Comparison of ENCODE assay signal across 19 cellular contexts in the genomic region with DNA sequence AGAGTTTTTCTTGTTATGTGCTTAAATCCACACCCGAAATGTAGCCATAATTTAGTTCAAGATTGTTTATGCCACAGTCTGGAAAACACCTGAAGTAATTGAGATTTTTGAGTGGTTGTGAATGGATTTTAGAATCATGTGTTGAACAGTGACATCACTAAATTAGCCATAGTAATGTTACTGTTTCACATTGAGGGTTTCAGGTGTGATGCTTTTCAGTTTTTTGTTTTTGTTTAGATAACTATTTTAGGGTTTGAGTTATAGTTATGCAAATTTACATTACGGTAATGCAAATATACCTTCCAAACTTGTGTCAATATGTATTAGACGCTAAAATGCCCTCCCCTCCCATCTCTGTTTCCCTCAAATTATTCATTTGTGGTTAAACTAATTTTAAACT. TPM values are rescaled to one million over a fixed set of nuclear protein-coding genes. Genes with fewer than 3 reads are reported as not detected.
DNase-seq lines count a peak whose midpoint lies in the region; ATAC-seq and TF ChIP-seq lines count a peak whose summit lies in the region.
"Had no signal": no experiment of that assay in that cellular context is flagged by ENCODE, and none has a peak within 500 bp of the region (broad histone marks: within the 10 kb centered on the region; RNA-seq: fewer than 3 reads in every experiment).

No MANE protein-coding gene starts in this region.

- H3K4me3 Mint-ChIP-seq in activated naive CD8-positive, alpha-beta T cell treated with anti-CD3 and anti-CD28 coated beads, Interleukin-2, amount 10 ng/mL, durations not matched to agents 7 days and 5 days: peak overlapping the region; percentile 9
- H3K4me3 Mint-ChIP-seq: activated T-cell treated with anti-CD3 and anti-CD28 coated beads, Interleukin-2, amount 50 U/mL, for 24 hours; central memory CD8-positive, alpha-beta T cell; type B pancreatic cell had no signal

- no peaks in the 10 kb centered on the region for H3K27me3 Mint-ChIP-seq in activated naive CD8-positive, alpha-beta T cell treated with anti-CD3 and anti-CD28 coated beads, Interleukin-2, amount 10 ng/mL, durations not matched to agents 7 days and 5 days
- H3K27me3 Mint-ChIP-seq: activated T-cell treated with anti-CD3 and anti-CD28 coated beads, Interleukin-2, amount 50 U/mL, for 24 hours; central memory CD8-positive, alpha-beta T cell; stimulated activated naive CD8-positive, alpha-beta T cell treated with anti-CD3 and anti-CD28 coated beads, Interleukin-15, Interleukin-2, amounts not matched to agents 100 ng/mL and 50 ng/mL, for 24 hours; type B pancreatic cell had no signal

- no peak overlapping the region for H3K27ac Mint-ChIP-seq in activated naive CD8-positive, alpha-beta T cell treated with anti-CD3 and anti-CD28 coated beads, Interleukin-2, amount 10 ng/mL, durations not matched to agents 7 days and 5 days
- H3K27ac Mint-ChIP-seq: activated T-cell treated with anti-CD3 and anti-CD28 coated beads, Interleukin-2, amount 50 U/mL, for 24 hours; stimulated activated naive CD8-positive, alpha-beta T cell treated with anti-CD3 and anti-CD28 coated beads, Interleukin-15, Interleukin-2, amounts not matched to agents 100 ng/mL and 50 ng/mL, for 24 hours; type B pancreatic cell had no signal

- peaks cover 33% of the 10 kb centered on the region for H3K4me1 Mint-ChIP-seq in activated naive CD8-positive, alpha-beta T cell treated with anti-CD3 and anti-CD28 coated beads, Interleukin-2, amount 10 ng/mL, durations not matched to agents 7 days and 5 days

- H3K27ac ChIP-seq in left ventricle myocardium inferior (replicated peaks) (peak overlapping the region; percentile 28), subcutaneous abdominal adipose tissue (ENCODE audit: low read depth, low read length) (peak overlapping the region; percentile 38)
- H3K27ac ChIP-seq: A549 had no signal

- H3K27me3 ChIP-seq in left ventricle myocardium inferior (ENCODE audit: low read depth) (no peaks in the 10 kb centered on the region), subcutaneous abdominal adipose tissue (ENCODE audit: control insufficient read depth in 5 of 5, insufficient read depth in 4 of 5, low read length in 5 of 5) (no peaks in the 10 kb centered on the region)

- H3K9me3 Mint-ChIP-seq in activated naive CD8-positive, alpha-beta T cell treated with anti-CD3 and anti-CD28 coated beads, Interleukin-2, amount 10 ng/mL, durations not matched to agents 7 days and 5 days: no peaks in the 10 kb centered on the region
- H3K9me3 Mint-ChIP-seq: activated T-cell treated with anti-CD3 and anti-CD28 coated beads, Interleukin-2, amount 50 U/mL, for 24 hours; central memory CD8-positive, alpha-beta T cell; stimulated activated naive CD8-positive, alpha-beta T cell treated with anti-CD3 and anti-CD28 coated beads, Interleukin-15, Interleukin-2, amounts not matched to agents 100 ng/mL and 50 ng/mL, for 24 hours had no signal

- H3K36me3 ChIP-seq in left ventricle myocardium inferior (no peaks in the 10 kb centered on the region), subcutaneous abdominal adipose tissue (ENCODE audit: control insufficient read depth in 5 of 5, insufficient read depth in 5 of 5, low read length in 5 of 5) (no peaks in the 10 kb centered on the region)

- POLR2A ChIA-PET in activated naive CD8-positive, alpha-beta T cell treated with anti-CD3 and anti-CD28 coated beads, Interleukin-2, amount 10 ng/mL, durations not matched to agents 7 days and 5 days (lab: Charles Lee): no interaction called here

- H3K4me3 ChIP-seq in left ventricle myocardium inferior (peak overlapping the region; percentile 32), subcutaneous abdominal adipose tissue (ENCODE audit: low read depth in 1 of 5, low read length in 5 of 5) (no peak overlapping the region)
- H3K4me3 ChIP-seq: A549 had no signal

- TF ChIP-seq CTCF in left ventricle myocardium inferior (IDR thresholded peaks at IDR 0.05; ENCODE audit: borderline replicate concordance): no peak

- ATAC-seq in Right ventricle myocardium superior (ENCODE audit: poor library complexity) (no peak), HG02763 (IDR thresholded peaks at IDR 0.05; ENCODE audit: unreplicated experiment) (peak; percentile 50)
- ATAC-seq in activated naive CD8-positive, alpha-beta T cell treated with anti-CD3 and anti-CD28 coated beads, Interleukin-2, amount 10 ng/mL, durations not matched to agents 7 days and 5 days (ENCODE audit: low read depth): no peak
- ATAC-seq: A549 had no signal

- intact Hi-C loops in left ventricle myocardium inferior (cut with micrococcal nuclease) (loop anchor here (10.0 kb wide), 1 partner anchor 267 kb away; no protein-coding TSS in a partner anchor), Right ventricle myocardium superior (cut with DNase I) (no loop called here)

- peaks cover 99% of the 10 kb centered on the region for H3K4me1 ChIP-seq in left ventricle myocardium inferior
- peaks cover 2 to 63% (median 47%) of the 10 kb centered on the region in 5 donors for H3K4me1 ChIP-seq in subcutaneous abdominal adipose tissue (ENCODE audit: control insufficient read depth in 5 of 5, insufficient read depth in 5 of 5, low read length in 5 of 5)

- H3K9ac ChIP-seq in subcutaneous abdominal adipose tissue (ENCODE audit: low read length in 5 of 5): peak overlapping the region in 3 of 5 donors; percentile 16 to 39 (median 36)

- H3K9me3 ChIP-seq in left ventricle myocardium inferior (replicated peaks): no peaks in the 10 kb centered on the region
- no peaks in the 10 kb centered on the region for H3K9me3 ChIP-seq in subcutaneous abdominal adipose tissue (ENCODE audit: control insufficient read depth in 5 of 5, low read length in 5 of 5)
- H3K9me3 ChIP-seq: A549 had no signal

- DNase-seq in left ventricle myocardium inferior (no peak), Right ventricle myocardium superior (no peak), DMS153 treated with DMSO at 0.1 percent for 48 hours (lab: John Stamatoyannopoulos, UW; ENCODE audit: unreplicated experiment) (no peak), OCI-M2 (lab: John Stamatoyannopoulos, UW; ENCODE audit: unreplicated experiment) (no peak)
- DNase-seq in activated naive CD8-positive, alpha-beta T cell treated with anti-CD3 and anti-CD28 coated beads, Interleukin-2, amount 10 ng/mL, durations not matched to agents 7 days and 5 days: no peak
- no peak for DNase-seq in activated naive CD4-positive, alpha-beta T cell (lab: John Stamatoyannopoulos, UW)
- DNase-seq: activated T-cell treated with anti-CD3 and anti-CD28 coated beads, Interleukin-2, amount 50 U/mL, for 24 hours; DMS 273 treated with DMSO at 0.1 percent for 48 hours; kidney glomerular epithelial cell; NCI-H1436; NCI-H226; NK-92 treated with Interleukin-12 subunit alpha and Interleukin-12 subunit beta, amount 100 ng/mL, for 24 hours; RPMI8226 had no signal

- peaks cover 6% of the 10 kb centered on the region for H3K36me3 Mint-ChIP-seq in activated naive CD8-positive, alpha-beta T cell treated with anti-CD3 and anti-CD28 coated beads, Interleukin-2, amount 10 ng/mL, durations not matched to agents 7 days and 5 days

RNA-seq across cellular contexts. Expression of gene QKI, which starts 22.9 kb away (rescaled TPM):
- total RNA-seq in left ventricle myocardium inferior (449 TPM), Right ventricle myocardium superior (477 TPM)
- total RNA-seq in activated naive CD8-positive, alpha-beta T cell treated with anti-CD3 and anti-CD28 coated beads, Interleukin-2, amount 10 ng/mL, durations not matched to agents 7 days and 5 days: 10 to 100 TPM; 70.9 TPM
